ENCODE assay signal across 17 cellular contexts in genomic region chr3:50635066-50635465, GRCh38.
"Had no signal": no experiment of that assay in that cellular context is flagged by ENCODE, and none has a peak within 500 bp of the region (broad histone marks: within the 10 kb centered on the region; RNA-seq: fewer than 3 reads in every experiment).

No MANE protein-coding gene starts in this region.

- DNase-seq: activated CD4-positive, alpha-beta T cell treated with anti-CD3 and anti-CD28 coated beads for 1 hour; activated CD4-positive, alpha-beta T cell treated with anti-CD3 and anti-CD28 coated beads, Interleukin-2, amount 50 U/mL, for 48 hours; activated CD8-positive, alpha-beta memory T cell treated with anti-CD3 and anti-CD28 coated beads, Interleukin-2, amount 50 U/mL, for 4 hours; activated naive CD4-positive, alpha-beta T cell treated with Interleukin-2 at 50 U/mL for 16 hours; effector memory CD4-positive, alpha-beta T cell; esophagus squamous epithelium; heart right ventricle; kidney glomerular epithelial cell; left ventricle myocardium superior; pancreas; sigmoid colon; stimulated activated CD4-positive, alpha-beta T cell treated with anti-CD3 and anti-CD28 coated beads, Interleukin-4, amount 100 ng/mL, for 24 hours; T-helper 2 cell had no signal

- H3K27me3 ChIP-seq: esophagus squamous epithelium, heart right ventricle, pancreas, sigmoid colon had no signal

- H3K36me3 ChIP-seq: pancreas, sigmoid colon had no signal

- H3K9me3 Mint-ChIP-seq: activated T-helper 17 cell treated with anti-CD3 and anti-CD28 coated beads, Interleukin-2, amount 50 U/mL, for 72 hours; dendritic cell treated with granulocyte-macrophage colony-stimulating factor and Interleukin-4, amounts not matched to agents 40 ng/mL and 50 ng/mL, for 4 days; stimulated activated memory B cell treated with anti-CD40 and anti-IgM and Interleukin-4, amounts not matched to agents 10 μg/mL and 1 μg/mL and 100 μg/mL, for 72 hours had no signal

- H3K4me3 Mint-ChIP-seq: activated T-helper 17 cell treated with anti-CD3 and anti-CD28 coated beads, Interleukin-2, amount 50 U/mL, for 72 hours; dendritic cell treated with granulocyte-macrophage colony-stimulating factor and Interleukin-4, amounts not matched to agents 40 ng/mL and 50 ng/mL, for 4 days; stimulated activated memory B cell treated with anti-CD40 and anti-IgM and Interleukin-4, amounts not matched to agents 10 μg/mL and 1 μg/mL and 100 μg/mL, for 72 hours had no signal

- H3K27ac Mint-ChIP-seq: dendritic cell treated with granulocyte-macrophage colony-stimulating factor and Interleukin-4, amounts not matched to agents 40 ng/mL and 50 ng/mL, for 4 days; stimulated activated memory B cell treated with anti-CD40 and anti-IgM and Interleukin-4, amounts not matched to agents 10 μg/mL and 1 μg/mL and 100 μg/mL, for 72 hours had no signal

- ATAC-seq: activated T-helper 17 cell treated with anti-CD3 and anti-CD28 coated beads, Interleukin-2, amount 50 U/mL, for 72 hours; heart right ventricle; left ventricle myocardium superior; pancreas; stimulated activated memory B cell treated with anti-CD40 and anti-IgM and Interleukin-4, amounts not matched to agents 10 μg/mL and 1 μg/mL and 100 μg/mL, for 72 hours had no signal

- H3K4me3 ChIP-seq: esophagus squamous epithelium, heart right ventricle, pancreas, sigmoid colon had no signal

- H3K9me3 ChIP-seq: esophagus squamous epithelium, heart right ventricle, pancreas, sigmoid colon had no signal

- H3K4me1 ChIP-seq: pancreas, sigmoid colon had no signal

- H3K27ac ChIP-seq: esophagus squamous epithelium, pancreas, sigmoid colon, VCaP had no signal

- H3K27me3 Mint-ChIP-seq: activated T-helper 17 cell treated with anti-CD3 and anti-CD28 coated beads, Interleukin-2, amount 50 U/mL, for 72 hours; dendritic cell treated with granulocyte-macrophage colony-stimulating factor and Interleukin-4, amounts not matched to agents 40 ng/mL and 50 ng/mL, for 4 days; stimulated activated memory B cell treated with anti-CD40 and anti-IgM and Interleukin-4, amounts not matched to agents 10 μg/mL and 1 μg/mL and 100 μg/mL, for 72 hours had no signal
